Comparison of ENCODE assay signal across 10 cellular contexts in the genomic region with DNA sequence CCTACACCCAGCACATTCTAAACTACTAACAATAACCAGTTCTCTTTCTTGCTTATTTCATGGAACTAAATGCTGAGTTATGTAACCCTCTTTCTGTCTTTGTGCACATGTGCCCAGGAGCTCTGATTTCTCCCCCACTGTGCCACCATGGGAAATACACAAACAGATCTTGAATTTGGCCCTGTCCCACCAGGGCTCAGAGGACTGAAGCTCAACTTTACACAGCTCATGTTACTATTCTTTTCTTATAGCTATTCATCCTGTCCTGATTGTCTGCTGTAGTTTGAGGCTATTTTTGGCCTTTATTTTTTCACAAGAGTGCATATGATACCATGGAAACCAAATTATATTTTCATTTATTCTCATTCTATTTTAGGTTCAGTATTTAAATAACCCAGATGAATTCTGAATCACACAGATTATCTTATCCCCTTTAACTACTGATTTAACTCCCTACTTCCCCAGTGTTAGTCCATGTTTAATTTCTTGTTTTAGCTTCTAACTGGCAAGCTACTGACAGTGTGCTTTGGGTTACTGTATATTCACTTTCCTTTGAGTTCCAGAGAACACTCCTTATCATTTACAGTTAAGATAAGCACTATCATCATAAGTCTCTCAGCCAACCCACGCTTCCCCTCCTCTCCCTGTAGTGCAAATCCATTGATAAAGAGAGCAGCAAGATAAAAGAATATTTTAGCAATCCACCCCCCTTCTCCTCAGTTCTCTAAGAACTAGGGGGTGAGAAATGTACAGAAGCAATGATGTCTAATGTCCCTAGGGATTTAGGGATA.
A peak's percentile ranks its signal among the peaks of the same experiment; 100 is the strongest.
DNase-seq lines count a peak whose midpoint lies in the region; TF ChIP-seq lines count a peak whose summit lies in the region.
"Had no signal": no experiment of that assay in that cellular context is flagged by ENCODE, and none has a peak within 500 bp of the region (broad histone marks: within the 10 kb centered on the region; RNA-seq: fewer than 3 reads in every experiment).

No MANE protein-coding gene starts in this region.

- H3K27me3 Mint-ChIP-seq in activated T-cell treated with anti-CD3 and anti-CD28 coated beads, Interleukin-2, amount 50 U/mL, for 24 hours, result no peaks in the 10 kb centered on the region
- H3K27me3 Mint-ChIP-seq: activated naive CD8-positive, alpha-beta T cell had no signal

- no peak for TF ChIP-seq CTCF in astrocyte of the cerebellum (IDR thresholded peaks at IDR 0.05; ENCODE audit: low read depth, low read length, missing control alignments)

- peaks cover 3% of the 10 kb centered on the region; the same call in 1 of the 2 replicates for H3K36me3 ChIP-seq in HAP-1 (replicated peaks)

- H3K9me3 ChIP-seq in HAP-1, result no peaks in the 10 kb centered on the region

- H3K4me1 Mint-ChIP-seq in activated T-cell treated with anti-CD3 and anti-CD28 coated beads, Interleukin-2, amount 50 U/mL, for 24 hours (ENCODE audit: low read depth), result peaks cover 82% of the 10 kb centered on the region

- no peaks in the 10 kb centered on the region for H3K9me3 Mint-ChIP-seq in activated T-cell treated with anti-CD3 and anti-CD28 coated beads, Interleukin-2, amount 50 U/mL, for 24 hours

- H3K4me3 Mint-ChIP-seq in activated T-cell treated with anti-CD3 and anti-CD28 coated beads, Interleukin-2, amount 50 U/mL, for 24 hours, result no peak overlapping the region
- H3K4me3 Mint-ChIP-seq: activated naive CD8-positive, alpha-beta T cell had no signal

- no peaks in the 10 kb centered on the region for H3K27me3 ChIP-seq in HAP-1 (ENCODE audit: low read depth)

- H3K27ac Mint-ChIP-seq in activated T-cell treated with anti-CD3 and anti-CD28 coated beads, Interleukin-2, amount 50 U/mL, for 24 hours, result no peak overlapping the region
- H3K27ac Mint-ChIP-seq: activated naive CD8-positive, alpha-beta T cell had no signal

- in situ Hi-C loops in astrocyte of the cerebellum (cut with HindIII; ENCODE audit: low sequenced_read_pairs), result no loop called here
- in situ Hi-C loops in HAP-1 (cut with MboI; ENCODE audit: low sequenced_read_pairs), result no loop called here

- H3K4me3 ChIP-seq in astrocyte of the cerebellum (ENCODE audit: low read depth, low read length) (no peak overlapping the region), HAP-1 (no peak overlapping the region)

- H3K36me3 Mint-ChIP-seq in activated T-cell treated with anti-CD3 and anti-CD28 coated beads, Interleukin-2, amount 50 U/mL, for 24 hours (ENCODE audit: low read depth), result peaks cover 96% of the 10 kb centered on the region

- peak; percentile 54 for DNase-seq in Ammon's horn (ENCODE audit: low spot score)
- peak; percentile 57 for DNase-seq in LHCN-M2 (ENCODE audit: low read depth)
- DNase-seq in astrocyte of the cerebellum (ENCODE audit: low read depth), result peak; percentile 65
- DNase-seq in inferior parietal cortex (ENCODE audit: extremely low spot score), result peak; percentile 58
- DNase-seq in activated T-cell treated with anti-CD3 and anti-CD28 coated beads, Interleukin-2, amount 50 U/mL, for 24 hours, result no peak
- no peak for DNase-seq in activated CD4-positive, alpha-beta T cell treated with anti-CD3 and anti-CD28 coated beads for 4 hours
- DNase-seq in activated CD4-positive, alpha-beta T cell treated with anti-CD3 and anti-CD28 coated beads, Interleukin-2, amount 50 U/mL, for 4 hours, result no peak
- no peak for DNase-seq in HAP-1 (ENCODE audit: low spot score in 2 of 2)
- DNase-seq: glutamatergic neuron had no signal

- H3K4me1 ChIP-seq in HAP-1, result peaks cover 10% of the 10 kb centered on the region

Comparison
In these comparisons a context has a peak if more than half of its experiments do, and no peak if none do; other contexts are left out.
1. DNase-seq: peak in Ammon's horn (single experiment), LHCN-M2 (single experiment), astrocyte of the cerebellum (single experiment) and inferior parietal cortex (single experiment); none in activated T-cell treated with anti-CD3 and anti-CD28 coated beads, Interleukin-2, amount 50 U/mL, for 24 hours (single experiment), activated CD4-positive, alpha-beta T cell treated with anti-CD3 and anti-CD28 coated beads for 4 hours (0 of 2), activated CD4-positive, alpha-beta T cell treated with anti-CD3 and anti-CD28 coated beads, Interleukin-2, amount 50 U/mL, for 4 hours (0 of 2) and HAP-1 (0 of 2).